In genomic region chr13:25169356-25169755, GRCh38 we compare ENCODE assay signal across 20 cellular contexts. TPM values are rescaled to one million over a fixed set of nuclear protein-coding genes. Genes with fewer than 3 reads are reported as not detected.
"Had no signal": no experiment of that assay in that cellular context is flagged by ENCODE, and none has a peak within 500 bp of the region (broad histone marks: within the 10 kb centered on the region; RNA-seq: fewer than 3 reads in every experiment).

No MANE protein-coding gene starts in this region.

- H3K4me3 Mint-ChIP-seq: activated CD8-positive, alpha-beta T cell treated with anti-CD3 and anti-CD28 coated beads, Interleukin-2, amount 10 ng/mL, durations not matched to agents 7 days and 5 days; activated naive CD8-positive, alpha-beta T cell treated with anti-CD3 and anti-CD28 coated beads, Interleukin-2, amount 50 U/mL, for 24 hours; natural killer cell had no signal

- H3K4me3 ChIP-seq: lower lobe of right lung, mucosa of descending colon, ovary, tibial nerve had no signal

- H3K4me1 ChIP-seq: lower lobe of right lung had no signal

- H3K9me3 ChIP-seq: lower lobe of right lung, mucosa of descending colon, ovary, tibial nerve had no signal

- H3K27ac ChIP-seq: epithelial cell of prostate, lower lobe of right lung, ovary, tibial nerve, VCaP had no signal

- ATAC-seq: activated CD8-positive, alpha-beta T cell treated with anti-CD3 and anti-CD28 coated beads, Interleukin-2, amount 10 ng/mL, durations not matched to agents 7 days and 5 days; activated naive CD8-positive, alpha-beta T cell treated with anti-CD3 and anti-CD28 coated beads, Interleukin-2, amount 50 U/mL, for 24 hours; mucosa of descending colon; natural killer cell had no signal

- H3K27ac Mint-ChIP-seq: activated CD8-positive, alpha-beta T cell treated with anti-CD3 and anti-CD28 coated beads, Interleukin-2, amount 10 ng/mL, durations not matched to agents 7 days and 5 days; activated naive CD8-positive, alpha-beta T cell treated with anti-CD3 and anti-CD28 coated beads, Interleukin-2, amount 50 U/mL, for 24 hours; natural killer cell had no signal

- DNase-seq: activated CD4-positive, alpha-beta T cell treated with anti-CD3 and anti-CD28 coated beads for 4 hours; activated CD8-positive, alpha-beta memory T cell treated with anti-CD3 and anti-CD28 coated beads, Interleukin-2, amount 50 U/mL, for 48 hours; activated CD8-positive, alpha-beta T cell treated with anti-CD3 and anti-CD28 coated beads, Interleukin-2, amount 10 ng/mL, durations not matched to agents 7 days and 5 days; activated naive CD4-positive, alpha-beta T cell treated with Interleukin-2 at 50 U/mL for 16 hours; activated naive CD8-positive, alpha-beta T cell treated with anti-CD3 and anti-CD28 coated beads, Interleukin-2, amount 50 U/mL, for 24 hours; cortex of kidney; effector memory CD4-positive, alpha-beta T cell; lower lobe of right lung; mucosa of descending colon; natural killer cell; ovary; stimulated activated CD4-positive, alpha-beta T cell treated with anti-CD3 and anti-CD28 coated beads, Interleukin-15, amount 100 ng/mL, for 24 hours; stimulated activated CD4-positive, alpha-beta T cell treated with anti-CD3 and anti-CD28 coated beads, Interleukin-4, amount 100 ng/mL, for 4 hours; T-helper 9 cell had no signal

- H3K9me3 Mint-ChIP-seq: activated naive CD8-positive, alpha-beta T cell treated with anti-CD3 and anti-CD28 coated beads, Interleukin-2, amount 50 U/mL, for 24 hours; natural killer cell had no signal

- H3K36me3 ChIP-seq: lower lobe of right lung, ovary, tibial nerve had no signal

- H3K27me3 ChIP-seq: ovary had no signal

RNA-seq across cellular contexts. Expression of gene AMER2, which starts 2.7 kb away (rescaled TPM):
- total RNA-seq: activated CD8-positive, alpha-beta T cell treated with anti-CD3 and anti-CD28 coated beads, Interleukin-2, amount 10 ng/mL, durations not matched to agents 7 days and 5 days; cardiac septum; lower lobe of right lung; natural killer cell; renal cortical epithelial cell; skeletal muscle tissue had no signal
